Comparison of ENCODE assay signal across 2 cellular contexts in the genomic region with DNA sequence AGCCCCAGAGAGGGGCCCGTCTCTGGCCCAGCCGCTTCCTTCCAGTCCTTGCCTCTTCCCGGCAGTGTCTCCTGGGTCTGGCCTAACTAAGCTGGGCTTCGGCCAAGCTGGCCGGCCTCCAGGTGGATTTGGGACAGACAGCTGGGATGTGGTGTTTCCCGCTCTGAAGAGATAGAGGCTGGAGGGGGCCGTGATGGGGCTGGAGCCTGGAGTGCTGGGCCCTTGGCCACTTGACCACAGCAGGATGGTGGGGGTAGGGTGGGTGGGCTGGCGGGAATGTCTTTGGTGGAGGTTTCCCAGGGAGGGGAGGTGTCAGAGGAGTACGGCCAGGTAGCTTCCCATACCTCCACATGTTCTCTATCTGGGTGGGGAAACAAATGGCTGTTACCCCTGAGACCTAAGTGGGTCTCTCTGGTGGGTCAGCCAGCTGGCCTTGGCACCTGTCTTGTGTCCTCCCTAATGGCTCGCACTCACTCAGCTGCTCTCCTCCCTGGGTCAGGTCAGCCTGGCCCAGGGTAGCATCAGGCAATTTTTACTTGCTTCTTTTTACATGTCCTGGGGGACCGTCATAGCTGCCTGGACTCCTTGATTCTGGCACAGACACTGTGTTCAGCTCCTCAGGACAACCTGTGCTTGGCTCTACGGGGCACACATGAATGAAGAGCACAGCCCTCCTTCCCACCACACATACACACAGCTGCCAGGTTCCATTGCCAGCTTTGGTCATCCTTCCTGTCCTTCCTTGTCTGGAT.
A peak's percentile ranks its signal among the peaks of the same experiment; 100 is the strongest.
TF ChIP-seq lines count a peak whose summit lies in the region.

No MANE protein-coding gene starts in this region.

TF ChIP-seq in IMR-90, 13 proteins besides CTCF, POLR2A, EP300 and RAD21:
- TF ChIP-seq, protein P1, sequence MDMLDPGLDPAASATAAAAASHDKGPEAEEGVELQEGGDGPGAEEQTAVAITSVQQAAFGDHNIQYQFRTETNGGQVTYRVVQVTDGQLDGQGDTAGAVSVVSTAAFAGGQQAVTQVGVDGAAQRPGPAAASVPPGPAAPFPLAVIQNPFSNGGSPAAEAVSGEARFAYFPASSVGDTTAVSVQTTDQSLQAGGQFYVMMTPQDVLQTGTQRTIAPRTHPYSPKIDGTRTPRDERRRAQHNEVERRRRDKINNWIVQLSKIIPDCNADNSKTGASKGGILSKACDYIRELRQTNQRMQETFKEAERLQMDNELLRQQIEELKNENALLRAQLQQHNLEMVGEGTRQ (IDR thresholded peaks at IDR 0.05; ENCODE audit: low read depth, low read length): no peak
- TF ChIP-seq RCOR1 (IDR thresholded peaks at IDR 0.05; ENCODE audit: insufficient replicate concordance, low read length) (no peak), MAZ (IDR thresholded peaks at IDR 0.05; ENCODE audit: borderline replicate concordance, low read depth, low read length) (no peak), RFX5 (IDR thresholded peaks at IDR 0.05; ENCODE audit: low read depth, low read length) (no peak)

TF ChIP-seq in H1, 55 proteins besides CTCF, POLR2A, EP300 and RAD21:
- no peak for TF ChIP-seq SRF (IDR thresholded peaks at IDR 0.05; ENCODE audit: low read depth, low read length)
- no peak for TF ChIP-seq POU5F1 (IDR thresholded peaks at IDR 0.05; ENCODE audit: low read depth, low read length)
- TF ChIP-seq, protein P2, sequence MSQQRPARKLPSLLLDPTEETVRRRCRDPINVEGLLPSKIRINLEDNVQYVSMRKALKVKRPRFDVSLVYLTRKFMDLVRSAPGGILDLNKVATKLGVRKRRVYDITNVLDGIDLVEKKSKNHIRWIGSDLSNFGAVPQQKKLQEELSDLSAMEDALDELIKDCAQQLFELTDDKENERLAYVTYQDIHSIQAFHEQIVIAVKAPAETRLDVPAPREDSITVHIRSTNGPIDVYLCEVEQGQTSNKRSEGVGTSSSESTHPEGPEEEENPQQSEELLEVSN (IDR thresholded peaks at IDR 0.05): 0 out of 2 replicates have a peak, but pooled peaks have one; percentile 21
- TF ChIP-seq SP1 (IDR thresholded peaks at IDR 0.05; ENCODE audit: low read depth, low read length): no peak
- TF ChIP-seq FOSL1 (IDR thresholded peaks at IDR 0.05; ENCODE audit: insufficient read depth, low read depth, low read length): no peak
